ENCODE assay signal across 14 cellular contexts in genomic region chr14:96584907-96585671, GRCh38.
DNase-seq lines count a peak whose midpoint lies in the region; TF ChIP-seq lines count a peak whose summit lies in the region.
"Had no signal": no experiment of that assay in that cellular context is flagged by ENCODE, and none has a peak within 500 bp of the region (broad histone marks: within the 10 kb centered on the region; RNA-seq: fewer than 3 reads in every experiment).

No MANE protein-coding gene starts in this region.

- no peak overlapping the region for H3K27ac Mint-ChIP-seq in activated T-helper 2 cell treated with anti-CD3 and anti-CD28 coated beads, Interferon-gamma antibody, Interleukin-2, Interleukin-4, amounts not matched to agents 10 μg/mL and 5 μg/mL and 100 μg/mL, durations not matched to agents 14 hours and 24 hours and 36 hours
- no peak overlapping the region for H3K27ac Mint-ChIP-seq in osteocyte (ENCODE audit: unreplicated experiment)
- H3K27ac Mint-ChIP-seq: CD8-positive, alpha-beta memory T cell; HFFc6 had no signal

- CTCF ChIA-PET in GM10248 (lab: Yijun Ruan, JAX): interaction anchor here (1.6 to 1.8 kb wide), 2 partner anchors 10 to 159 kb away, joined by 4 to 6 read pairs; no protein-coding TSS in a partner anchor

- intact Hi-C loops in activated T-helper 2 cell treated with anti-CD3 and anti-CD28 coated beads, Interferon-gamma antibody, Interleukin-2, Interleukin-4, amounts not matched to agents 10 μg/mL and 5 μg/mL and 100 μg/mL, durations not matched to agents 14 hours and 24 hours and 36 hours (cut with micrococcal nuclease): no loop called here

- POLR2A ChIA-PET in GM10248 (lab: Yijun Ruan, JAX): no interaction called here

- TF ChIP-seq CTCF in GM10248 (IDR thresholded peaks at IDR 0.05; ENCODE audit: control extremely low read depth, extremely low read depth, low read depth, missing control alignments): no peak
- no peak for TF ChIP-seq CTCF in osteocyte (IDR thresholded peaks at IDR 0.05)

- H3K4me3 Mint-ChIP-seq in activated T-helper 2 cell treated with anti-CD3 and anti-CD28 coated beads, Interferon-gamma antibody, Interleukin-2, Interleukin-4, amounts not matched to agents 10 μg/mL and 5 μg/mL and 100 μg/mL, durations not matched to agents 14 hours and 24 hours and 36 hours (ENCODE audit: low read depth): no peak overlapping the region
- H3K4me3 Mint-ChIP-seq in osteocyte (ENCODE audit: unreplicated experiment): no peak overlapping the region
- H3K4me3 Mint-ChIP-seq: CD8-positive, alpha-beta memory T cell; HFFc6 had no signal

- H3K9me3 Mint-ChIP-seq in activated T-helper 2 cell treated with anti-CD3 and anti-CD28 coated beads, Interferon-gamma antibody, Interleukin-2, Interleukin-4, amounts not matched to agents 10 μg/mL and 5 μg/mL and 100 μg/mL, durations not matched to agents 14 hours and 24 hours and 36 hours: no peaks in the 10 kb centered on the region
- no peaks in the 10 kb centered on the region for H3K9me3 Mint-ChIP-seq in osteocyte (ENCODE audit: unreplicated experiment)
- H3K9me3 Mint-ChIP-seq: CD8-positive, alpha-beta memory T cell; HFFc6 had no signal

- peak; percentile 51 for DNase-seq in NCI-H748 (lab: John Stamatoyannopoulos, UW; ENCODE audit: unreplicated experiment)
- no peak for DNase-seq in NCI-H748 treated with DMSO at 0.1 percent for 48 hours (lab: John Stamatoyannopoulos, UW)
- peak; percentile 3 for DNase-seq in GM10248 (ENCODE audit: extremely low spot score)
- DNase-seq in activated T-helper 2 cell treated with anti-CD3 and anti-CD28 coated beads, Interferon-gamma antibody, Interleukin-2, Interleukin-4, amounts not matched to agents 10 μg/mL and 5 μg/mL and 100 μg/mL, durations not matched to agents 14 hours and 24 hours and 36 hours (ENCODE audit: low spot score): peak; percentile 2
- DNase-seq in osteocyte (ENCODE audit: extremely low spot score, unreplicated experiment): peak; percentile 74
- DNase-seq in KBM-7: no peak
- no peak for DNase-seq in NCI-H82 (lab: John Stamatoyannopoulos, UW)
- DNase-seq in activated T-cell treated with anti-CD3 and anti-CD28 coated beads for 4 hours: no peak
- DNase-seq: DND-41, GF-D8, HFFc6, KG1, NCI-H2081 treated with DMSO at 0.1 percent for 48 hours had no signal

- H3K36me3 Mint-ChIP-seq in activated T-helper 2 cell treated with anti-CD3 and anti-CD28 coated beads, Interferon-gamma antibody, Interleukin-2, Interleukin-4, amounts not matched to agents 10 μg/mL and 5 μg/mL and 100 μg/mL, durations not matched to agents 14 hours and 24 hours and 36 hours (ENCODE audit: low read depth): no peaks in the 10 kb centered on the region
- H3K36me3 Mint-ChIP-seq in osteocyte (ENCODE audit: unreplicated experiment): no peaks in the 10 kb centered on the region
- H3K36me3 Mint-ChIP-seq: CD8-positive, alpha-beta memory T cell had no signal

- H3K27me3 Mint-ChIP-seq in activated T-helper 2 cell treated with anti-CD3 and anti-CD28 coated beads, Interferon-gamma antibody, Interleukin-2, Interleukin-4, amounts not matched to agents 10 μg/mL and 5 μg/mL and 100 μg/mL, durations not matched to agents 14 hours and 24 hours and 36 hours (ENCODE audit: low read depth): peaks cover 21% of the 10 kb centered on the region
- peaks cover 13% of the 10 kb centered on the region for H3K27me3 Mint-ChIP-seq in osteocyte (ENCODE audit: unreplicated experiment)

- H3K4me1 Mint-ChIP-seq in activated T-helper 2 cell treated with anti-CD3 and anti-CD28 coated beads, Interferon-gamma antibody, Interleukin-2, Interleukin-4, amounts not matched to agents 10 μg/mL and 5 μg/mL and 100 μg/mL, durations not matched to agents 14 hours and 24 hours and 36 hours (ENCODE audit: low read depth): no peaks in the 10 kb centered on the region
- H3K4me1 Mint-ChIP-seq in osteocyte (ENCODE audit: unreplicated experiment): no peaks in the 10 kb centered on the region

- in situ Hi-C loops in KBM-7 (cut with MboI; ENCODE audit: low pct_unique_long_range_greater_than_20kb, low sequenced_read_pairs): loop anchor here (10.0 kb wide), 1 partner anchor 150 kb away; no protein-coding TSS in a partner anchor

Comparison
In these comparisons a context has a peak if more than half of its experiments do, and no peak if none do; other contexts are left out.
1. DNase-seq: peak in NCI-H748 (single experiment), GM10248 (single experiment), activated T-helper 2 cell treated with anti-CD3 and anti-CD28 coated beads, Interferon-gamma antibody, Interleukin-2, Interleukin-4, amounts not matched to agents 10 μg/mL and 5 μg/mL and 100 μg/mL, durations not matched to agents 14 hours and 24 hours and 36 hours (single experiment) and osteocyte (single experiment); none in NCI-H748 treated with DMSO at 0.1 percent for 48 hours (single experiment), KBM-7 (single experiment), NCI-H82 (single experiment) and activated T-cell treated with anti-CD3 and anti-CD28 coated beads for 4 hours (single experiment).